ENCODE assay signal across 7 cellular contexts in genomic region chr1:101025680-101026393, GRCh38.
A peak's percentile ranks its signal among the peaks of the same experiment; 100 is the strongest.
DNase-seq lines count a peak whose midpoint lies in the region; ATAC-seq and TF ChIP-seq lines count a peak whose summit lies in the region.

TSS of gene DPH5 (minus strand) at chr1:101025784. CDS start at chr1:101025443, 341 bp downstream.

- TF ChIP-seq CTCF in astrocyte of the spinal cord (IDR thresholded peaks at IDR 0.05; ENCODE audit: low read depth, low read length): no peak
- TF ChIP-seq CTCF in retinal pigment epithelial cell (conservative IDR thresholded peaks at IDR 0.05; ENCODE audit: low read depth, low read length): no peak

- ATAC-seq in GM18502 (IDR thresholded peaks at IDR 0.05; ENCODE audit: poor library complexity, unreplicated experiment): peak; percentile 83
- peak; percentile 90 for ATAC-seq in HG02938 (IDR thresholded peaks at IDR 0.05; ENCODE audit: unreplicated experiment)

- in situ Hi-C loops in astrocyte of the spinal cord (cut with HindIII; ENCODE audit: low sequenced_read_pairs): no loop called here

- DNase-seq in NCI-H2029 (lab: John Stamatoyannopoulos, UW): peak; percentile 91
- DNase-seq in T1000 (lab: John Stamatoyannopoulos, UW): peak; percentile 88
- peak; percentile 95 for DNase-seq in astrocyte of the spinal cord (ENCODE audit: low read depth, low spot score)
- DNase-seq in hypothalamus (lab: John Stamatoyannopoulos, UW): peak; percentile 14 to 96 (median 79)
- DNase-seq in retinal pigment epithelial cell (ENCODE audit: low read depth): peak; percentile 73

- H3K4me3 ChIP-seq in astrocyte of the spinal cord (ENCODE audit: low read depth, low read length): peak within 1 kb of the TSS; percentile 64
- peak within 1 kb of the TSS; percentile 65 for H3K4me3 ChIP-seq in retinal pigment epithelial cell (ENCODE audit: low read length)

Comparison
In these comparisons a context has a peak if more than half of its experiments do, and no peak if none do; other contexts are left out.
1. Peak in every context shown above with its lines: DNase-seq, ATAC-seq and H3K4me3 ChIP-seq.